ENCODE assay signal across 1 cellular context in the genomic region with DNA sequence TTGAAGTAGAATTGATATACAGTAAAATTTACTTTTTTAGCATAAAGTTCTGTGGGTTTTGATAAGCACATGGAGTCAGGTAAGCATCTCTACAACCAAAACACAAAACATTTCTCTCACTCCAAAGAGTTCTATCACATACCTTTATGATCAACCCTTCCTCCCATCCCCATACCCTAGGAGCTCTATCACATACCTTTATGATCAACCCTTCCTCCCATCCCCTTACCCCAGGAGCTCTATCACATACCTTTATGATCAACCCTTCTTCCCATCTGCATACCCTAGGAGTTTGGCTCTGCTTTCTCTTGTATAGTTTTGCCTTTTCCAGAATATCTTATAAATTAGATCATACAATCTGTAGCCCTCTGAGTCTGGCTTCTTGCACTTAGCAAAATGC.
TF ChIP-seq lines count a peak whose summit lies in the region.

No MANE protein-coding gene starts in this region.

TF ChIP-seq in H1, 55 proteins besides CTCF, POLR2A, EP300 and RAD21:
- TF ChIP-seq, protein P1, sequence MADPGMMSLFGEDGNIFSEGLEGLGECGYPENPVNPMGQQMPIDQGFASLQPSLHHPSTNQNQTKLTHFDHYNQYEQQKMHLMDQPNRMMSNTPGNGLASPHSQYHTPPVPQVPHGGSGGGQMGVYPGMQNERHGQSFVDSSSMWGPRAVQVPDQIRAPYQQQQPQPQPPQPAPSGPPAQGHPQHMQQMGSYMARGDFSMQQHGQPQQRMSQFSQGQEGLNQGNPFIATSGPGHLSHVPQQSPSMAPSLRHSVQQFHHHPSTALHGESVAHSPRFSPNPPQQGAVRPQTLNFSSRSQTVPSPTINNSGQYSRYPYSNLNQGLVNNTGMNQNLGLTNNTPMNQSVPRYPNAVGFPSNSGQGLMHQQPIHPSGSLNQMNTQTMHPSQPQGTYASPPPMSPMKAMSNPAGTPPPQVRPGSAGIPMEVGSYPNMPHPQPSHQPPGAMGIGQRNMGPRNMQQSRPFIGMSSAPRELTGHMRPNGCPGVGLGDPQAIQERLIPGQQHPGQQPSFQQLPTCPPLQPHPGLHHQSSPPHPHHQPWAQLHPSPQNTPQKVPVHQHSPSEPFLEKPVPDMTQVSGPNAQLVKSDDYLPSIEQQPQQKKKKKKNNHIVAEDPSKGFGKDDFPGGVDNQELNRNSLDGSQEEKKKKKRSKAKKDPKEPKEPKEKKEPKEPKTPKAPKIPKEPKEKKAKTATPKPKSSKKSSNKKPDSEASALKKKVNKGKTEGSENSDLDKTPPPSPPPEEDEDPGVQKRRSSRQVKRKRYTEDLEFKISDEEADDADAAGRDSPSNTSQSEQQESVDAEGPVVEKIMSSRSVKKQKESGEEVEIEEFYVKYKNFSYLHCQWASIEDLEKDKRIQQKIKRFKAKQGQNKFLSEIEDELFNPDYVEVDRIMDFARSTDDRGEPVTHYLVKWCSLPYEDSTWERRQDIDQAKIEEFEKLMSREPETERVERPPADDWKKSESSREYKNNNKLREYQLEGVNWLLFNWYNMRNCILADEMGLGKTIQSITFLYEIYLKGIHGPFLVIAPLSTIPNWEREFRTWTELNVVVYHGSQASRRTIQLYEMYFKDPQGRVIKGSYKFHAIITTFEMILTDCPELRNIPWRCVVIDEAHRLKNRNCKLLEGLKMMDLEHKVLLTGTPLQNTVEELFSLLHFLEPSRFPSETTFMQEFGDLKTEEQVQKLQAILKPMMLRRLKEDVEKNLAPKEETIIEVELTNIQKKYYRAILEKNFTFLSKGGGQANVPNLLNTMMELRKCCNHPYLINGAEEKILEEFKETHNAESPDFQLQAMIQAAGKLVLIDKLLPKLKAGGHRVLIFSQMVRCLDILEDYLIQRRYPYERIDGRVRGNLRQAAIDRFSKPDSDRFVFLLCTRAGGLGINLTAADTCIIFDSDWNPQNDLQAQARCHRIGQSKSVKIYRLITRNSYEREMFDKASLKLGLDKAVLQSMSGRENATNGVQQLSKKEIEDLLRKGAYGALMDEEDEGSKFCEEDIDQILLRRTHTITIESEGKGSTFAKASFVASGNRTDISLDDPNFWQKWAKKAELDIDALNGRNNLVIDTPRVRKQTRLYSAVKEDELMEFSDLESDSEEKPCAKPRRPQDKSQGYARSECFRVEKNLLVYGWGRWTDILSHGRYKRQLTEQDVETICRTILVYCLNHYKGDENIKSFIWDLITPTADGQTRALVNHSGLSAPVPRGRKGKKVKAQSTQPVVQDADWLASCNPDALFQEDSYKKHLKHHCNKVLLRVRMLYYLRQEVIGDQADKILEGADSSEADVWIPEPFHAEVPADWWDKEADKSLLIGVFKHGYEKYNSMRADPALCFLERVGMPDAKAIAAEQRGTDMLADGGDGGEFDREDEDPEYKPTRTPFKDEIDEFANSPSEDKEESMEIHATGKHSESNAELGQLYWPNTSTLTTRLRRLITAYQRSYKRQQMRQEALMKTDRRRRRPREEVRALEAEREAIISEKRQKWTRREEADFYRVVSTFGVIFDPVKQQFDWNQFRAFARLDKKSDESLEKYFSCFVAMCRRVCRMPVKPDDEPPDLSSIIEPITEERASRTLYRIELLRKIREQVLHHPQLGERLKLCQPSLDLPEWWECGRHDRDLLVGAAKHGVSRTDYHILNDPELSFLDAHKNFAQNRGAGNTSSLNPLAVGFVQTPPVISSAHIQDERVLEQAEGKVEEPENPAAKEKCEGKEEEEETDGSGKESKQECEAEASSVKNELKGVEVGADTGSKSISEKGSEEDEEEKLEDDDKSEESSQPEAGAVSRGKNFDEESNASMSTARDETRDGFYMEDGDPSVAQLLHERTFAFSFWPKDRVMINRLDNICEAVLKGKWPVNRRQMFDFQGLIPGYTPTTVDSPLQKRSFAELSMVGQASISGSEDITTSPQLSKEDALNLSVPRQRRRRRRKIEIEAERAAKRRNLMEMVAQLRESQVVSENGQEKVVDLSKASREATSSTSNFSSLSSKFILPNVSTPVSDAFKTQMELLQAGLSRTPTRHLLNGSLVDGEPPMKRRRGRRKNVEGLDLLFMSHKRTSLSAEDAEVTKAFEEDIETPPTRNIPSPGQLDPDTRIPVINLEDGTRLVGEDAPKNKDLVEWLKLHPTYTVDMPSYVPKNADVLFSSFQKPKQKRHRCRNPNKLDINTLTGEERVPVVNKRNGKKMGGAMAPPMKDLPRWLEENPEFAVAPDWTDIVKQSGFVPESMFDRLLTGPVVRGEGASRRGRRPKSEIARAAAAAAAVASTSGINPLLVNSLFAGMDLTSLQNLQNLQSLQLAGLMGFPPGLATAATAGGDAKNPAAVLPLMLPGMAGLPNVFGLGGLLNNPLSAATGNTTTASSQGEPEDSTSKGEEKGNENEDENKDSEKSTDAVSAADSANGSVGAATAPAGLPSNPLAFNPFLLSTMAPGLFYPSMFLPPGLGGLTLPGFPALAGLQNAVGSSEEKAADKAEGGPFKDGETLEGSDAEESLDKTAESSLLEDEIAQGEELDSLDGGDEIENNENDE (IDR thresholded peaks at IDR 0.05; ENCODE audit: insufficient replicate concordance, low read length) = no peak
- TF ChIP-seq NRF1 (IDR thresholded peaks at IDR 0.05; ENCODE audit: low read depth, low read length) (no peak), GABPA (IDR thresholded peaks at IDR 0.05; ENCODE audit: borderline replicate concordance, insufficient read depth, low read length) (no peak), PHF8 (conservative IDR thresholded peaks at IDR 0.05; ENCODE audit: low read depth, low read length) (no peak), SIN3A (conservative IDR thresholded peaks at IDR 0.05 in 1 of 2, IDR thresholded peaks at IDR 0.05 in 1 of 2; ENCODE audit: low read depth in 1 of 2, low read length in 2 of 2) (no peak), EZH2 (IDR thresholded peaks at IDR 0.05; ENCODE audit: low read depth, low read length, severe bottlenecking) (no peak), SIX5 (IDR thresholded peaks at IDR 0.05; ENCODE audit: low read depth, low read length) (no peak), CHD2 (IDR thresholded peaks at IDR 0.05; ENCODE audit: low read length) (no peak), GTF2F1 (IDR thresholded peaks at IDR 0.05; ENCODE audit: borderline replicate concordance, low read depth, low read length) (no peak), TEAD4 (IDR thresholded peaks at IDR 0.05; ENCODE audit: low read depth, low read length) (no peak), POU5F1 (IDR thresholded peaks at IDR 0.05; ENCODE audit: low read depth, low read length) (no peak), SAP30 (IDR thresholded peaks at IDR 0.05; ENCODE audit: insufficient read depth, insufficient replicate concordance, low read length) (no peak)
- TF ChIP-seq, protein P2, sequence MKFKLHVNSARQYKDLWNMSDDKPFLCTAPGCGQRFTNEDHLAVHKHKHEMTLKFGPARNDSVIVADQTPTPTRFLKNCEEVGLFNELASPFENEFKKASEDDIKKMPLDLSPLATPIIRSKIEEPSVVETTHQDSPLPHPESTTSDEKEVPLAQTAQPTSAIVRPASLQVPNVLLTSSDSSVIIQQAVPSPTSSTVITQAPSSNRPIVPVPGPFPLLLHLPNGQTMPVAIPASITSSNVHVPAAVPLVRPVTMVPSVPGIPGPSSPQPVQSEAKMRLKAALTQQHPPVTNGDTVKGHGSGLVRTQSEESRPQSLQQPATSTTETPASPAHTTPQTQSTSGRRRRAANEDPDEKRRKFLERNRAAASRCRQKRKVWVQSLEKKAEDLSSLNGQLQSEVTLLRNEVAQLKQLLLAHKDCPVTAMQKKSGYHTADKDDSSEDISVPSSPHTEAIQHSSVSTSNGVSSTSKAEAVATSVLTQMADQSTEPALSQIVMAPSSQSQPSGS (IDR thresholded peaks at IDR 0.05; ENCODE audit: low read length) = no peak
